In genomic region chr14:105088812-105089745, GRCh38 we compare ENCODE assay signal across 10 cellular contexts. TPM values are rescaled to one million over a fixed set of nuclear protein-coding genes. Genes with fewer than 3 reads are reported as not detected.
DNase-seq lines count a peak whose midpoint lies in the region; ATAC-seq, FAIRE-seq and TF ChIP-seq lines count a peak whose summit lies in the region.
"Had no signal": no experiment of that assay in that cellular context is flagged by ENCODE, and none has a peak within 500 bp of the region (broad histone marks: within the 10 kb centered on the region; RNA-seq: fewer than 3 reads in every experiment).

No MANE protein-coding gene starts in this region.

- H3K27me3 Mint-ChIP-seq in activated CD4-positive, alpha-beta memory T cell treated with anti-CD3 and anti-CD28 coated beads, Interleukin-2, amount 10 ng/mL, durations not matched to agents 7 days and 5 days = peaks cover 4% of the 10 kb centered on the region

- H3K9me3 ChIP-seq in heart left ventricle (no peaks in the 10 kb centered on the region), vagina (no peaks in the 10 kb centered on the region), small intestine (ENCODE audit: control insufficient read depth, low read depth) (no peaks in the 10 kb centered on the region)

- no peaks in the 10 kb centered on the region for H3K9me3 Mint-ChIP-seq in activated CD4-positive, alpha-beta memory T cell treated with anti-CD3 and anti-CD28 coated beads, Interleukin-2, amount 10 ng/mL, durations not matched to agents 7 days and 5 days

- POLR2A ChIA-PET in activated CD4-positive, alpha-beta memory T cell treated with anti-CD3 and anti-CD28 coated beads, Interleukin-2, amount 10 ng/mL, durations not matched to agents 7 days and 5 days (lab: Charles Lee) = interaction anchor here (1.5 to 4.1 kb wide), 3 partner anchors 24 to 159 kb away, joined by 3 to 67 read pairs (median 8); partner anchors contain the start of genes BTBD6 and GPR132

- FAIRE-seq in small intestine (lab: Jason Lieb, UNC) = no peak
- FAIRE-seq: GM18507 had no signal

- H3K27ac ChIP-seq in heart left ventricle = peak overlapping the region in 1 of 12 donors; percentile 66
- H3K27ac ChIP-seq in vagina = peak overlapping the region; percentile 88
- H3K27ac ChIP-seq in small intestine (ENCODE audit: low read depth in 1 of 2, low read length in 1 of 2) = no peak overlapping the region

- 88 to 94% (median 92%) methylated on average over 14 to 24 of the region's 24 CpGs for WGBS in heart left ventricle, 4 donors
- WGBS in small intestine, 3 donors = 57 to 75% (median 61%) methylated on average over 23 to 24 of the region's 24 CpGs

- TF ChIP-seq POLR2A in heart left ventricle (IDR thresholded peaks at IDR 0.05) (no peak), vagina (IDR thresholded peaks at IDR 0.05) (no peak)

- CTCF ChIA-PET in activated CD4-positive, alpha-beta memory T cell treated with anti-CD3 and anti-CD28 coated beads, Interleukin-2, amount 10 ng/mL, durations not matched to agents 7 days and 5 days (lab: Charles Lee) = interaction anchor here (1.0 to 2.1 kb wide), 2 partner anchors 24 to 263 kb away, joined by 3 to 21 read pairs; partner anchors contain the start of gene GPR132

- H3K36me3 ChIP-seq in heart left ventricle (no peaks in the 10 kb centered on the region), vagina (no peaks in the 10 kb centered on the region), small intestine (ENCODE audit: control insufficient read depth in 2 of 2, insufficient read depth in 2 of 2, low read length in 2 of 2) (no peaks in the 10 kb centered on the region)

- DNase-seq in heart left ventricle (peak in 4 of 5 donors; percentile 9 to 63 (median 26)), left ventricle myocardium superior (no peak), mesenteric fat pad (ENCODE audit: low spot score) (peak; percentile 87), vagina (ENCODE audit: extremely low spot score in 2 of 2) (peak in 1 of 2 donors; percentile 92), small intestine (no peak), dermis blood vessel endothelial cell (no peak), NCI-H1048 (lab: John Stamatoyannopoulos, UW) (no peak)
- no peak for DNase-seq in activated CD4-positive, alpha-beta memory T cell treated with anti-CD3 and anti-CD28 coated beads, Interleukin-2, amount 10 ng/mL, durations not matched to agents 7 days and 5 days

- H3K36me3 Mint-ChIP-seq in activated CD4-positive, alpha-beta memory T cell treated with anti-CD3 and anti-CD28 coated beads, Interleukin-2, amount 10 ng/mL, durations not matched to agents 7 days and 5 days (ENCODE audit: low read depth) = no peaks in the 10 kb centered on the region

- H3K4me1 ChIP-seq in heart left ventricle (peaks cover 15 to 68% (median 51%) of the 10 kb centered on the region in 12 donors), vagina (peaks cover 56% of the 10 kb centered on the region), small intestine (ENCODE audit: control insufficient read depth in 2 of 2, insufficient read depth in 1 of 2, low read depth in 1 of 2, low read length in 1 of 2) (peaks cover 3 to 9% of the 10 kb centered on the region in 2 donors)

- ATAC-seq in heart left ventricle = no peak
- ATAC-seq in left ventricle myocardium superior = no peak

- H3K4me1 Mint-ChIP-seq in activated CD4-positive, alpha-beta memory T cell treated with anti-CD3 and anti-CD28 coated beads, Interleukin-2, amount 10 ng/mL, durations not matched to agents 7 days and 5 days = peaks cover 34% of the 10 kb centered on the region

- H3K27me3 ChIP-seq in heart left ventricle = peaks cover 0 to 11% (median 0%) of the 10 kb centered on the region in 9 donors
- no peaks in the 10 kb centered on the region for H3K27me3 ChIP-seq in vagina
- H3K27me3 ChIP-seq in small intestine (ENCODE audit: control insufficient read depth in 2 of 2, insufficient read depth in 2 of 2, low read length in 2 of 2) = peaks cover 0 to 2% of the 10 kb centered on the region in 2 donors

- H3K27ac Mint-ChIP-seq in activated CD4-positive, alpha-beta memory T cell treated with anti-CD3 and anti-CD28 coated beads, Interleukin-2, amount 10 ng/mL, durations not matched to agents 7 days and 5 days = no peak overlapping the region

- TF ChIP-seq CTCF in heart left ventricle (IDR thresholded peaks at IDR 0.05) (no peak), vagina (IDR thresholded peaks at IDR 0.05) (no peak)

- no peak overlapping the region for H3K4me3 ChIP-seq in heart left ventricle
- no peak overlapping the region for H3K4me3 ChIP-seq in vagina
- H3K4me3 ChIP-seq in small intestine (ENCODE audit: low read depth in 1 of 2, low read length in 2 of 2) = no peak overlapping the region

- intact Hi-C loops in heart left ventricle (cut with DNase I) = loop anchor here in 3 of 10 donors (5.0 kb wide), 2 partner anchors 42 to 112 kb away; partner anchors contain the start of gene AHNAK2 (in 2 of the 3)
- intact Hi-C loops in left ventricle myocardium superior (cut with micrococcal nuclease) = no loop called here
- intact Hi-C loops in vagina (cut with DNase I) = loop anchor here (5.0 kb wide), 1 partner anchor 393 kb away; no protein-coding TSS in a partner anchor

- peak overlapping the region; percentile 32 for H3K4me3 Mint-ChIP-seq in activated CD4-positive, alpha-beta memory T cell treated with anti-CD3 and anti-CD28 coated beads, Interleukin-2, amount 10 ng/mL, durations not matched to agents 7 days and 5 days

RNA-seq across cellular contexts. Expression of gene GPR132, which starts 23.8 kb away (rescaled TPM):
- total RNA-seq in heart left ventricle = 1 to 10 TPM in 3 of 9 donors, under 1 TPM in 6; 0.27 to 5.3 (median 0.77) TPM
- under 1 TPM; 0.50 to 0.51 TPM for polyA plus RNA-seq in heart left ventricle
- total RNA-seq in left ventricle myocardium superior = 1.3 TPM
- 10 to 100 TPM; 51.2 to 51.4 TPM for total RNA-seq in activated CD4-positive, alpha-beta memory T cell treated with anti-CD3 and anti-CD28 coated beads, Interleukin-2, amount 10 ng/mL, durations not matched to agents 7 days and 5 days
- 4.5 TPM for total RNA-seq in mesenteric fat pad
- total RNA-seq in vagina = 9.1 TPM
- polyA plus RNA-seq in small intestine = 1 to 10 TPM in 1 of 3 donors, under 1 TPM in 1, not detected in 1; 0.81 to 1.1 TPM
- 0.09 and 0.85 TPM in 2 replicates for total RNA-seq in dermis blood vessel endothelial cell
- polyA plus RNA-seq: neural cell had no signal

Comparison
In these comparisons a context has a peak if more than half of its experiments do, and no peak if none do; other contexts are left out.
1. DNase-seq: peak in heart left ventricle (4 of 5) and mesenteric fat pad (single experiment); none in left ventricle myocardium superior (single experiment), activated CD4-positive, alpha-beta memory T cell treated with anti-CD3 and anti-CD28 coated beads, Interleukin-2, amount 10 ng/mL, durations not matched to agents 7 days and 5 days (single experiment), small intestine (single experiment), dermis blood vessel endothelial cell (single experiment) and NCI-H1048 (single experiment).